In genomic region chr14:94582199-94582750, GRCh38 we compare ENCODE assay signal across 12 cellular contexts. TPM values are rescaled to one million over a fixed set of nuclear protein-coding genes. Genes with fewer than 3 reads are reported as not detected.
"Had no signal": no experiment of that assay in that cellular context is flagged by ENCODE, and none has a peak within 500 bp of the region (broad histone marks: within the 10 kb centered on the region; RNA-seq: fewer than 3 reads in every experiment).

No MANE protein-coding gene starts in this region.

- H3K4me3 Mint-ChIP-seq: activated CD4-positive, alpha-beta memory T cell treated with anti-CD3 and anti-CD28 coated beads, Interleukin-2, amount 10 ng/mL, durations not matched to agents 7 days and 5 days; activated naive CD8-positive, alpha-beta T cell treated with anti-CD3 and anti-CD28 coated beads, Interleukin-2, amount 10 ng/mL, durations not matched to agents 7 days and 5 days; neural crest cell; stimulated activated naive CD8-positive, alpha-beta T cell treated with anti-CD3 and anti-CD28 coated beads, Interleukin-15, Interleukin-2, amounts not matched to agents 100 ng/mL and 50 ng/mL, for 24 hours had no signal

- H3K27ac ChIP-seq: parathyroid adenoma, VCaP had no signal

- H3K27me3 Mint-ChIP-seq: activated naive CD8-positive, alpha-beta T cell treated with anti-CD3 and anti-CD28 coated beads, Interleukin-2, amount 10 ng/mL, durations not matched to agents 7 days and 5 days had no signal

- H3K9me3 ChIP-seq: tibial nerve had no signal

- H3K79me2 ChIP-seq: parathyroid adenoma had no signal

- H3K9me3 Mint-ChIP-seq: activated CD4-positive, alpha-beta memory T cell treated with anti-CD3 and anti-CD28 coated beads, Interleukin-2, amount 10 ng/mL, durations not matched to agents 7 days and 5 days; activated naive CD8-positive, alpha-beta T cell treated with anti-CD3 and anti-CD28 coated beads, Interleukin-2, amount 10 ng/mL, durations not matched to agents 7 days and 5 days; stimulated activated naive CD8-positive, alpha-beta T cell treated with anti-CD3 and anti-CD28 coated beads, Interleukin-15, Interleukin-2, amounts not matched to agents 100 ng/mL and 50 ng/mL, for 24 hours had no signal

- H2AFZ ChIP-seq: parathyroid adenoma had no signal

- H3K27me3 ChIP-seq: tibial nerve had no signal

- H3K36me3 Mint-ChIP-seq: activated naive CD8-positive, alpha-beta T cell treated with anti-CD3 and anti-CD28 coated beads, Interleukin-2, amount 10 ng/mL, durations not matched to agents 7 days and 5 days had no signal

- H3K4me1 ChIP-seq: parathyroid adenoma had no signal

- H3K9ac ChIP-seq: parathyroid adenoma had no signal

- H3K36me3 ChIP-seq: tibial nerve had no signal

- H3K27ac Mint-ChIP-seq: activated CD4-positive, alpha-beta memory T cell treated with anti-CD3 and anti-CD28 coated beads, Interleukin-2, amount 10 ng/mL, durations not matched to agents 7 days and 5 days; activated naive CD8-positive, alpha-beta T cell treated with anti-CD3 and anti-CD28 coated beads, Interleukin-2, amount 10 ng/mL, durations not matched to agents 7 days and 5 days; stimulated activated naive CD8-positive, alpha-beta T cell treated with anti-CD3 and anti-CD28 coated beads, Interleukin-15, Interleukin-2, amounts not matched to agents 100 ng/mL and 50 ng/mL, for 24 hours had no signal

- H3K4me1 Mint-ChIP-seq: activated CD4-positive, alpha-beta memory T cell treated with anti-CD3 and anti-CD28 coated beads, Interleukin-2, amount 10 ng/mL, durations not matched to agents 7 days and 5 days; activated naive CD8-positive, alpha-beta T cell treated with anti-CD3 and anti-CD28 coated beads, Interleukin-2, amount 10 ng/mL, durations not matched to agents 7 days and 5 days had no signal

- DNase-seq: activated CD4-positive, alpha-beta memory T cell treated with anti-CD3 and anti-CD28 coated beads, Interleukin-2, amount 10 ng/mL, durations not matched to agents 7 days and 5 days; activated gamma-delta T cell treated with Interleukin-2 at 50 U/mL for 16 hours; activated naive CD8-positive, alpha-beta T cell treated with anti-CD3 and anti-CD28 coated beads, Interleukin-2, amount 10 ng/mL, durations not matched to agents 7 days and 5 days; activated T-cell treated with anti-CD3 and anti-CD28 coated beads, Interleukin-2, amount 50 U/mL, for 48 hours; aorta; mesendoderm; stimulated activated CD4-positive, alpha-beta T cell treated with anti-CD3 and anti-CD28 coated beads, Interleukin-12 subunit alpha, Interleukin-12 subunit beta, amount 100 ng/mL, for 4 hours had no signal

RNA-seq across cellular contexts. Expression of gene SERPINA5, which starts 1.0 kb away (rescaled TPM):
- total RNA-seq: activated CD4-positive, alpha-beta memory T cell treated with anti-CD3 and anti-CD28 coated beads, Interleukin-2, amount 10 ng/mL, durations not matched to agents 7 days and 5 days; activated naive CD8-positive, alpha-beta T cell treated with anti-CD3 and anti-CD28 coated beads, Interleukin-2, amount 10 ng/mL, durations not matched to agents 7 days and 5 days had no signal

RNA-seq across cellular contexts. Expression of gene SERPINA4, which starts 21.0 kb away (rescaled TPM):
- total RNA-seq: activated CD4-positive, alpha-beta memory T cell treated with anti-CD3 and anti-CD28 coated beads, Interleukin-2, amount 10 ng/mL, durations not matched to agents 7 days and 5 days; activated naive CD8-positive, alpha-beta T cell treated with anti-CD3 and anti-CD28 coated beads, Interleukin-2, amount 10 ng/mL, durations not matched to agents 7 days and 5 days; aorta; neural crest cell; tibial nerve had no signal
- polyA plus RNA-seq: aorta had no signal

RNA-seq across cellular contexts. Expression of gene SERPINA3, which starts 29.9 kb away (rescaled TPM):
- total RNA-seq: activated CD4-positive, alpha-beta memory T cell treated with anti-CD3 and anti-CD28 coated beads, Interleukin-2, amount 10 ng/mL, durations not matched to agents 7 days and 5 days; activated naive CD8-positive, alpha-beta T cell treated with anti-CD3 and anti-CD28 coated beads, Interleukin-2, amount 10 ng/mL, durations not matched to agents 7 days and 5 days; neural crest cell had no signal
